11 cellular contexts compared by ENCODE assay signal in genomic region chr2:73282924-73283544, GRCh38. TPM values are rescaled to one million over a fixed set of nuclear protein-coding genes. Genes with fewer than 3 reads are reported as not detected.
DNase-seq lines count a peak whose midpoint lies in the region; ATAC-seq and TF ChIP-seq lines count a peak whose summit lies in the region.
"Had no signal": no experiment of that assay in that cellular context is flagged by ENCODE, and none has a peak within 500 bp of the region (broad histone marks: within the 10 kb centered on the region; RNA-seq: fewer than 3 reads in every experiment).

No MANE protein-coding gene starts in this region.

- peak overlapping the region; percentile 84 for H3K4me3 Mint-ChIP-seq in activated CD8-positive, alpha-beta memory T cell treated with anti-CD3 and anti-CD28 coated beads, Interleukin-2, amount 10 ng/mL, durations not matched to agents 7 days and 5 days
- peak overlapping the region; percentile 84 for H3K4me3 Mint-ChIP-seq in endothelial cell (ENCODE audit: unreplicated experiment)
- peak overlapping the region; percentile 67 for H3K4me3 Mint-ChIP-seq in stimulated activated effector memory CD8-positive, alpha-beta T cell treated with anti-CD3 and anti-CD28 coated beads, Interleukin-12 subunit alpha, Interleukin-12 subunit beta, amount 100 ng/mL, for 72 hours

- H3K36me3 Mint-ChIP-seq in activated CD8-positive, alpha-beta memory T cell treated with anti-CD3 and anti-CD28 coated beads, Interleukin-2, amount 10 ng/mL, durations not matched to agents 7 days and 5 days = peaks cover 3% of the 10 kb centered on the region
- no peaks in the 10 kb centered on the region for H3K36me3 Mint-ChIP-seq in endothelial cell (ENCODE audit: low read depth, unreplicated experiment)
- H3K36me3 Mint-ChIP-seq in stimulated activated effector memory CD8-positive, alpha-beta T cell treated with anti-CD3 and anti-CD28 coated beads, Interleukin-12 subunit alpha, Interleukin-12 subunit beta, amount 100 ng/mL, for 72 hours = no peaks in the 10 kb centered on the region

- H3K4me1 Mint-ChIP-seq in activated CD8-positive, alpha-beta memory T cell treated with anti-CD3 and anti-CD28 coated beads, Interleukin-2, amount 10 ng/mL, durations not matched to agents 7 days and 5 days = peaks cover 27% of the 10 kb centered on the region
- no peaks in the 10 kb centered on the region for H3K4me1 Mint-ChIP-seq in endothelial cell (ENCODE audit: unreplicated experiment)
- H3K4me1 Mint-ChIP-seq in stimulated activated effector memory CD8-positive, alpha-beta T cell treated with anti-CD3 and anti-CD28 coated beads, Interleukin-12 subunit alpha, Interleukin-12 subunit beta, amount 100 ng/mL, for 72 hours = peaks cover 44% of the 10 kb centered on the region

- H3K27me3 Mint-ChIP-seq in activated CD8-positive, alpha-beta memory T cell treated with anti-CD3 and anti-CD28 coated beads, Interleukin-2, amount 10 ng/mL, durations not matched to agents 7 days and 5 days = peaks cover 4% of the 10 kb centered on the region
- H3K27me3 Mint-ChIP-seq in endothelial cell (ENCODE audit: unreplicated experiment) = peaks cover 17% of the 10 kb centered on the region

- CTCF ChIA-PET in activated CD8-positive, alpha-beta memory T cell treated with anti-CD3 and anti-CD28 coated beads, Interleukin-2, amount 10 ng/mL, durations not matched to agents 7 days and 5 days (lab: Charles Lee) = no interaction called here

- no peaks in the 10 kb centered on the region for H3K9me3 Mint-ChIP-seq in activated CD8-positive, alpha-beta memory T cell treated with anti-CD3 and anti-CD28 coated beads, Interleukin-2, amount 10 ng/mL, durations not matched to agents 7 days and 5 days (ENCODE audit: low read depth)
- no peaks in the 10 kb centered on the region for H3K9me3 Mint-ChIP-seq in endothelial cell (ENCODE audit: unreplicated experiment)
- no peaks in the 10 kb centered on the region for H3K9me3 Mint-ChIP-seq in stimulated activated effector memory CD8-positive, alpha-beta T cell treated with anti-CD3 and anti-CD28 coated beads, Interleukin-12 subunit alpha, Interleukin-12 subunit beta, amount 100 ng/mL, for 72 hours

- peak overlapping the region; percentile 71 for H3K27ac Mint-ChIP-seq in activated CD8-positive, alpha-beta memory T cell treated with anti-CD3 and anti-CD28 coated beads, Interleukin-2, amount 10 ng/mL, durations not matched to agents 7 days and 5 days
- H3K27ac Mint-ChIP-seq in endothelial cell (ENCODE audit: unreplicated experiment) = peak overlapping the region; percentile 30
- H3K27ac Mint-ChIP-seq in stimulated activated effector memory CD8-positive, alpha-beta T cell treated with anti-CD3 and anti-CD28 coated beads, Interleukin-12 subunit alpha, Interleukin-12 subunit beta, amount 100 ng/mL, for 72 hours = peak overlapping the region; percentile 61

- TF ChIP-seq CTCF in endothelial cell (IDR thresholded peaks at IDR 0.05; ENCODE audit: unreplicated experiment) = no peak

- ATAC-seq in activated CD8-positive, alpha-beta memory T cell treated with anti-CD3 and anti-CD28 coated beads, Interleukin-2, amount 10 ng/mL, durations not matched to agents 7 days and 5 days = no peak
- ATAC-seq in stimulated activated effector memory CD8-positive, alpha-beta T cell treated with anti-CD3 and anti-CD28 coated beads, Interleukin-12 subunit alpha, Interleukin-12 subunit beta, amount 100 ng/mL, for 72 hours = no peak
- ATAC-seq in GM18511 (IDR thresholded peaks at IDR 0.05; ENCODE audit: unreplicated experiment) (no peak), GM18502 (IDR thresholded peaks at IDR 0.05; ENCODE audit: poor library complexity, unreplicated experiment) (no peak)

- DNase-seq in activated CD8-positive, alpha-beta memory T cell treated with anti-CD3 and anti-CD28 coated beads, Interleukin-2, amount 10 ng/mL, durations not matched to agents 7 days and 5 days = no peak
- DNase-seq in activated CD8-positive, alpha-beta memory T cell treated with anti-CD3 and anti-CD28 coated beads, Interleukin-2, amount 50 U/mL, for 4 hours = no peak
- DNase-seq in RPMI8226 = peak; percentile 45
- no peak for DNase-seq in endothelial cell (ENCODE audit: low spot score)
- DNase-seq in stimulated activated effector memory CD8-positive, alpha-beta T cell treated with anti-CD3 and anti-CD28 coated beads, Interleukin-12 subunit alpha, Interleukin-12 subunit beta, amount 100 ng/mL, for 72 hours (ENCODE audit: low spot score in 2 of 2) = no peak
- DNase-seq in HPDE6-E6E7 (ENCODE audit: extremely low spot score) = no peak
- DNase-seq: NCI-H1105 treated with DMSO at 0.1 percent for 48 hours, occipital lobe had no signal

RNA-seq across cellular contexts. Expression of gene FBXO41, which starts 1.2 kb away (rescaled TPM):
- total RNA-seq in activated CD8-positive, alpha-beta memory T cell treated with anti-CD3 and anti-CD28 coated beads, Interleukin-2, amount 10 ng/mL, durations not matched to agents 7 days and 5 days = 10 to 100 TPM; 28.2 to 31.5 TPM
- total RNA-seq in endothelial cell (ENCODE audit: unreplicated experiment) = 2.1 TPM

RNA-seq across cellular contexts. Expression of gene EGR4, which starts 10.3 kb away (rescaled TPM):
- total RNA-seq in activated CD8-positive, alpha-beta memory T cell treated with anti-CD3 and anti-CD28 coated beads, Interleukin-2, amount 10 ng/mL, durations not matched to agents 7 days and 5 days = under 1 TPM; 0.09 to 0.15 TPM
- total RNA-seq in endothelial cell (ENCODE audit: unreplicated experiment) = 0.15 TPM
- total RNA-seq: occipital lobe, subcutaneous adipose tissue had no signal

RNA-seq across cellular contexts. Expression of gene CCT7, which starts 48.9 kb away (rescaled TPM):
- 100 to 1,000 TPM; 362 to 449 TPM for total RNA-seq in activated CD8-positive, alpha-beta memory T cell treated with anti-CD3 and anti-CD28 coated beads, Interleukin-2, amount 10 ng/mL, durations not matched to agents 7 days and 5 days
- total RNA-seq in endothelial cell (ENCODE audit: unreplicated experiment) = 183 TPM

RNA-seq across cellular contexts. Expression of gene PRADC1, which starts 50.0 kb away (rescaled TPM):
- total RNA-seq in activated CD8-positive, alpha-beta memory T cell treated with anti-CD3 and anti-CD28 coated beads, Interleukin-2, amount 10 ng/mL, durations not matched to agents 7 days and 5 days = 10 to 100 TPM; 13.7 to 14.7 TPM
- 24.1 TPM for total RNA-seq in endothelial cell (ENCODE audit: unreplicated experiment)
